ENCODE assay signal across 13 cellular contexts in the genomic region with DNA sequence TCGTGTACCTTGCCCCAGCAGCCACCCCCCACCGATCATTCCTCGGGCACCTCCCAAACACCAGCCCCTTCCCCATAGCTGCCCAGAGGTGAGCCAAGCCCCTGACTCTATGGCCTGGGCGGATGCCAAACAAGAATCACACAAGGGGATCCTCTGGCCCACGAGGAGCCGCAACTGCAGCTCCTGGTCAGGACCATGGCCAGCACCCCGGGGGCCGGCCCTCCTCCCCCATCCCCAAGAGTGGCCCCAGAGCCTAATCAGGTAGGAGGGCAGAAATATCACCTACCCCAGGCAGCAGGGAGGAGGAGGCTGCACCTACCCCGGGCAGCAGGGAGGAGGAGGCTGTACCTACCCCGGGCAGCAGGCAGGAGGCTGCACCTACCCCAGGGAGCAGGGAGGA.
DNase-seq lines count a peak whose midpoint lies in the region; ATAC-seq lines count a peak whose summit lies in the region.
"Had no signal": no experiment of that assay in that cellular context is flagged by ENCODE, and none has a peak within 500 bp of the region (broad histone marks: within the 10 kb centered on the region; RNA-seq: fewer than 3 reads in every experiment).

No MANE protein-coding gene starts in this region.

- peak; percentile 62 for DNase-seq in AG08396 (ENCODE audit: low spot score)
- DNase-seq in EH (ENCODE audit: low read depth), result peak; percentile 11
- DNase-seq in RKO (ENCODE audit: low spot score), result peak; percentile 23
- peak; percentile 46 for DNase-seq in hepatic stellate cell (ENCODE audit: low spot score)
- DNase-seq in activated CD8-positive, alpha-beta memory T cell treated with anti-CD3 and anti-CD28 coated beads, Interleukin-2, amount 50 U/mL, for 4 hours, result no peak
- no peak for DNase-seq in NK-92 treated with Interleukin-12 subunit alpha and Interleukin-12 subunit beta, amount 100 ng/mL, for 24 hours (lab: John Stamatoyannopoulos, UW)
- DNase-seq: GDM1, head of caudate nucleus, KBM-7, NCI-H146, SIG-M5 had no signal

- no peak for ATAC-seq in HG03095 (IDR thresholded peaks at IDR 0.05; ENCODE audit: unreplicated experiment)
- no peak for ATAC-seq in HG02588 (IDR thresholded peaks at IDR 0.05; ENCODE audit: unreplicated experiment)

Comparison
In these comparisons a context has a peak if more than half of its experiments do, and no peak if none do; other contexts are left out.
1. DNase-seq: peak in AG08396 (single experiment), EH (single experiment), RKO (single experiment) and hepatic stellate cell (single experiment); none in activated CD8-positive, alpha-beta memory T cell treated with anti-CD3 and anti-CD28 coated beads, Interleukin-2, amount 50 U/mL, for 4 hours (single experiment) and NK-92 treated with Interleukin-12 subunit alpha and Interleukin-12 subunit beta, amount 100 ng/mL, for 24 hours (single experiment).